Comparison of ENCODE assay signal across 8 cellular contexts in the genomic region with DNA sequence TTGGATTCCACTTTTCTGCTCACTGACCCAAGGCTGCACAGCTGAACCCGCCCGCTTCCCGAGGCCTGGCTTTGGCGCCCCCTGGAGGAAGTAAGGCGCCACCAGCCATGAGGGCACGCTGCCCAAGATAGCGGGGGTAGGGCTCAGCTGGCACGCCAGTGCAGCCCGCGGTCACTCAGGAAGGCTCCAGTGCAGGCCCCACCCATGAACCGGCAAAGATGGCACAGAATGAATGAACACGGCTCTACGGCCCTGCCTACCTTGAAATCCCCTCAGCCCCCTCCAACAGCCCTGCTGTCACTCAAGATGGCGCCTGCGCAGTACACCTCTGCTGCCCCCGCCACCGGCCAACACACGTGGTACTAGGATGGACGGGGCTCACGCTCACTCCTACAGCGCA.
DNase-seq lines count a peak whose midpoint lies in the region; ATAC-seq and TF ChIP-seq lines count a peak whose summit lies in the region.

No MANE protein-coding gene starts in this region.

- H3K27ac ChIP-seq in stomach smooth muscle (ENCODE audit: low read length) = peak overlapping the region; percentile 83

- H3K9ac ChIP-seq in stomach smooth muscle (ENCODE audit: low read length in 2 of 2) = no peak overlapping the region

- H3K36me3 ChIP-seq in stomach smooth muscle (ENCODE audit: control insufficient read depth in 2 of 2, insufficient read depth in 2 of 2, low read length in 2 of 2) = peaks cover 0 to 7% of the 10 kb centered on the region in 2 donors

- ATAC-seq in HG03095 (IDR thresholded peaks at IDR 0.05; ENCODE audit: unreplicated experiment) = no peak

- H3K4me3 ChIP-seq in astrocyte of the spinal cord (ENCODE audit: low read depth, low read length) = no peak overlapping the region
- H3K4me3 ChIP-seq in stomach smooth muscle (ENCODE audit: low read length in 2 of 2) = peak overlapping the region; percentile 32 to 77

- in situ Hi-C loops in astrocyte of the spinal cord (cut with HindIII; ENCODE audit: low sequenced_read_pairs) = no loop called here

- no peaks in the 10 kb centered on the region for H3K9me3 ChIP-seq in stomach smooth muscle (ENCODE audit: control insufficient read depth in 2 of 2, low read length in 2 of 2)

- TF ChIP-seq CTCF in astrocyte of the spinal cord (IDR thresholded peaks at IDR 0.05; ENCODE audit: low read depth, low read length) = peak; percentile 12

- no peaks in the 10 kb centered on the region for H3K27me3 ChIP-seq in stomach smooth muscle (ENCODE audit: control insufficient read depth in 1 of 2, insufficient read depth in 2 of 2, low read length in 2 of 2)

- H3K4me1 ChIP-seq in stomach smooth muscle (ENCODE audit: control insufficient read depth, insufficient read depth, low read length) = peaks cover 13% of the 10 kb centered on the region

- DNase-seq in HUDEP-2 (lab: John Stamatoyannopoulos, UW; ENCODE audit: unreplicated experiment in 76 of 76) (peak in 51 of 76 experiments; percentile 12 to 91 (median 69)), astrocyte of the spinal cord (ENCODE audit: low read depth, low spot score) (peak; percentile 0), kidney glomerular epithelial cell (lab: John Stamatoyannopoulos, UW) (peak; percentile 74), NCI-H1417 (lab: John Stamatoyannopoulos, UW) (no peak), RKO (ENCODE audit: low spot score) (no peak)
- DNase-seq in stimulated activated CD8-positive, alpha-beta memory T cell treated with anti-CD3 and anti-CD28 coated beads, Interleukin-4, amount 100 ng/mL, for 48 hours = no peak

Comparison
In these comparisons a context has a peak if more than half of its experiments do, and no peak if none do; other contexts are left out.
1. DNase-seq: peak in HUDEP-2 (51 of 76), astrocyte of the spinal cord (single experiment) and kidney glomerular epithelial cell (single experiment); none in NCI-H1417 (0 of 3), stimulated activated CD8-positive, alpha-beta memory T cell treated with anti-CD3 and anti-CD28 coated beads, Interleukin-4, amount 100 ng/mL, for 48 hours (single experiment) and RKO (single experiment).